In the genomic region with DNA sequence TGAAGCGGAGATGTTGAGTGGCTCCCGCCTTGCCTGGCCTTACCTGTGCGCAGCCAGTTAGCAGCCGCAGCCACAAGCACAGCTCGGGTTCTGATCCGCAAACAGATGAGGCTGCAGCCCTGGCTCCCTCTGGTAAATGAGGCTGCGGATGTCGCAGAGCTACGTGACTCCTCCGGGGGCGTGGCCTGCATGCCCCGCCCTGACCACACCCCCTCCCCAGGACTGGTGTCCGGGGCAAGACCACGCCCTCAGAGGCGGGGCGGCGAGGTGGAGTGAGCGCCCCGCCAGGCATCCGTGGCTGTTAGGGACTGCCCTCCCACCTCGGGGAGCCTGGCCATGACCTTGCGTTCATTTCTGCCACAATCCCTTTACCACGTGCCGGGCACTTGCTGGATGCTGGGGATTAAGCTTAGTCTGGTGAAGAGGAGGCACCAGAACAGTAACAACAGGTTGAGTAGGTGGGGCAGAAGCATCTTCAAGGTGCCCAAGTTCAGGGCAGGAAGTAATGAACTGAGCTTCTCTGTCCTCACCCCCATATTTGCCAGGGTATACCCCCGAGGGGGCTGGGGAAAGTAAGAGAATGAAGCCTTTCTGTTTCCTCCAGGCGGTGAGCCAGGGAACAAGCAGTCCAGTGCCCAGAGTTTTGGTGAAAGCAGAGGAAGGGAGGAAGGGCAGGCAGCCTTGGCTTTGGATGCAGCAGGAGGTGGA, we compare ENCODE assay signal across 8 cellular contexts. TPM values are rescaled to one million over a fixed set of nuclear protein-coding genes. Genes with fewer than 3 reads are reported as not detected.
A peak's percentile ranks its signal among the peaks of the same experiment; 100 is the strongest.
DNase-seq lines count a peak whose midpoint lies in the region; ATAC-seq and TF ChIP-seq lines count a peak whose summit lies in the region.

A gene (minus strand): TSS at position 138 of the 708 bp plus-strand sequence. CDS start 1,363 bp downstream, outside the sequence.

- TF ChIP-seq CTCF in GM10248 (IDR thresholded peaks at IDR 0.05; ENCODE audit: control extremely low read depth, extremely low read depth, low read depth, missing control alignments) (no peak), HFF-Myc (IDR thresholded peaks at IDR 0.05; ENCODE audit: low read depth, low read length, missing control alignments) (no peak), vagina (IDR thresholded peaks at IDR 0.05) (no peak)

- H3K9ac ChIP-seq in rectal smooth muscle tissue (ENCODE audit: low read length) = no peak within 1 kb of the TSS

- peak within 1 kb of the TSS; percentile 81 for H3K27ac Mint-ChIP-seq in T-helper 17 cell

- CTCF ChIA-PET in GM10248 (lab: Yijun Ruan, JAX) = interaction anchor here (0.6 to 3.0 kb wide), 7 partner anchors 16 to 67 kb away, joined by 3 to 12 read pairs (median 5); no protein-coding TSS in a partner anchor

- H3K9me3 ChIP-seq in T-helper 17 cell (ENCODE audit: control insufficient read depth, low read length, poor library complexity, severe bottlenecking) (no peaks in the 10 kb centered on the region), right cardiac atrium (ENCODE audit: control insufficient read depth, low read length) (no peaks in the 10 kb centered on the region), vagina (no peaks in the 10 kb centered on the region)

- TF ChIP-seq POLR2A in vagina (IDR thresholded peaks at IDR 0.05) = peak; percentile 68 to 94

- H3K27ac ChIP-seq in right cardiac atrium (ENCODE audit: low read length) (peak within 1 kb of the TSS; percentile 40), rectal smooth muscle tissue (ENCODE audit: low read depth, low read length) (peak within 1 kb of the TSS; percentile 54), vagina (peak within 1 kb of the TSS; percentile 28)

- WGBS in right cardiac atrium = 5% methylated on average over 25 of the region's 26 CpGs

- H3K4me1 ChIP-seq in right cardiac atrium (ENCODE audit: control insufficient read depth, insufficient read depth, low read length) (no peaks in the 10 kb centered on the region), rectal smooth muscle tissue (ENCODE audit: control insufficient read depth, insufficient read depth, low read length) (peaks cover 5% of the 10 kb centered on the region), vagina (peaks cover 19% of the 10 kb centered on the region)

- DNase-seq in GM10248 (ENCODE audit: extremely low spot score) (peak; percentile 99), HFF-Myc (ENCODE audit: extremely low read depth, low read depth) (peak; percentile 72), NCI-H1105 treated with DMSO at 0.1 percent for 48 hours (lab: John Stamatoyannopoulos, UW) (peak; percentile 92), T-helper 17 cell (peak; percentile 98 to 100 (median 98)), amygdala (lab: John Stamatoyannopoulos, UW) (peak; percentile 57 to 98 (median 91)), right cardiac atrium (peak; percentile 98 to 100 (median 99)), vagina (ENCODE audit: extremely low spot score in 2 of 2) (no peak)

- POLR2A ChIA-PET in GM10248 (lab: Yijun Ruan, JAX) = interaction anchor here (0.6 to 1.3 kb wide), 5 partner anchors 8 to 145 kb away, joined by 3 to 8 read pairs (median 3); a partner anchor contains a TSS

- peak; percentile 98 for ATAC-seq in T-helper 17 cell
- ATAC-seq in right cardiac atrium = peak; percentile 96

- H3K4me1 Mint-ChIP-seq in T-helper 17 cell = peaks cover 29% of the 10 kb centered on the region

- H3K36me3 ChIP-seq in rectal smooth muscle tissue (ENCODE audit: control insufficient read depth, insufficient read depth, low read length) (peaks cover 2% of the 10 kb centered on the region), vagina (no peaks in the 10 kb centered on the region)

- H3K4me3 ChIP-seq in HFF-Myc (replicated peaks; ENCODE audit: low read depth, low read length) (no peak within 1 kb of the TSS), right cardiac atrium (ENCODE audit: low read length) (peak within 1 kb of the TSS; percentile 16), rectal smooth muscle tissue (ENCODE audit: low read length) (peak within 1 kb of the TSS; percentile 62), vagina (peak within 1 kb of the TSS; percentile 17 to 29)

- peak within 1 kb of the TSS; percentile 93 for H3K4me3 Mint-ChIP-seq in T-helper 17 cell

- H3K36me3 Mint-ChIP-seq in T-helper 17 cell (ENCODE audit: low read depth) = peaks cover 4% of the 10 kb centered on the region

- intact Hi-C loops in right cardiac atrium (cut with DNase I) (no loop called here), vagina (cut with DNase I) (no loop called here)

- no peaks in the 10 kb centered on the region for H3K27me3 Mint-ChIP-seq in T-helper 17 cell

- H3K27me3 ChIP-seq in right cardiac atrium (ENCODE audit: control insufficient read depth, insufficient read depth) (no peaks in the 10 kb centered on the region), rectal smooth muscle tissue (ENCODE audit: control insufficient read depth, insufficient read depth, low read length) (no peaks in the 10 kb centered on the region), vagina (no peaks in the 10 kb centered on the region)

RNA-seq across cellular contexts. Expression of the gene that starts here (rescaled TPM):
- total RNA-seq in T-helper 17 cell (10 to 100 TPM; 16.7 to 24.5 TPM), right cardiac atrium (100 to 1,000 TPM; 191 to 390 (median 276) TPM), vagina (20.1 TPM)
- 283 TPM for polyA plus RNA-seq in right cardiac atrium

Comparison
In these comparisons a context has a peak if more than half of its experiments do, and no peak if none do; other contexts are left out.
1. DNase-seq: peak in GM10248 (single experiment), HFF-Myc (single experiment), NCI-H1105 treated with DMSO at 0.1 percent for 48 hours (single experiment), T-helper 17 cell (3 of 3), amygdala (56 of 56) and right cardiac atrium (3 of 3); none in vagina (0 of 2).
2. Peak in every context shown above with its lines, with median percentiles within 50 percentile points of each other: H3K27ac ChIP-seq.